8 cellular contexts compared by ENCODE assay signal in genomic region chr14:99602054-99602787, GRCh38. TPM values are rescaled to one million over a fixed set of nuclear protein-coding genes. Genes with fewer than 3 reads are reported as not detected.
A peak's percentile ranks its signal among the peaks of the same experiment; 100 is the strongest.
DNase-seq lines count a peak whose midpoint lies in the region; ATAC-seq and TF ChIP-seq lines count a peak whose summit lies in the region.

No MANE protein-coding gene starts in this region.

- no peak overlapping the region for H3T11ph ChIP-seq in H9 (ENCODE audit: low read length)

- peaks cover 18% of the 10 kb centered on the region for H3K23me2 ChIP-seq in H9 (ENCODE audit: insufficient read length, low read depth, low read length, poor library complexity, severe bottlenecking)

- WGBS in H9 (ENCODE audit: extremely low coverage, insufficient read length, low lambda C conversion rate): no CpG with 5 or more reads among the region's 18 CpGs

- H3K4me2 ChIP-seq in H9 (ENCODE audit: insufficient read depth, insufficient read length, low read length): peak overlapping the region; percentile 37

- H3K27me3 ChIP-seq in H9 (ENCODE audit: insufficient read depth, low read length): peaks cover 18% of the 10 kb centered on the region; the same call in 1 of the 2 replicates
- no peaks in the 10 kb centered on the region for H3K27me3 ChIP-seq in rectal smooth muscle tissue (ENCODE audit: control insufficient read depth, insufficient read depth, low read length)

- H3K4ac ChIP-seq in H9 (ENCODE audit: low read depth, low read length): no peak overlapping the region

- H3K56ac ChIP-seq in H9 (ENCODE audit: insufficient read length, low read depth, low read length): no peak overlapping the region

- no peak overlapping the region for H2BK120ac ChIP-seq in H9 (ENCODE audit: low read depth, low read length, poor library complexity, severe bottlenecking)

- TF ChIP-seq CTCF in H9 (conservative IDR thresholded peaks at IDR 0.05): no peak
- TF ChIP-seq CTCF in fibroblast of pulmonary artery (IDR thresholded peaks at IDR 0.05; ENCODE audit: low read length, missing control alignments): no peak

- DNase-seq in H9: no peak
- DNase-seq in RPMI8226: peak; percentile 32
- DNase-seq in fibroblast of pulmonary artery (ENCODE audit: low read depth): no peak
- no peak for DNase-seq in NCI-H510A (lab: John Stamatoyannopoulos, UW)
- DNase-seq in medulla oblongata (ENCODE audit: extremely low spot score): no peak
- DNase-seq in mesenteric fat pad (ENCODE audit: low spot score): no peak

- no peak overlapping the region for H2BK15ac ChIP-seq in H9 (ENCODE audit: low read depth, low read length)

- no peak overlapping the region for H4K8ac ChIP-seq in H9 (replicated peaks; ENCODE audit: insufficient read length, low read depth, low read length)

- no peak overlapping the region for H2BK5ac ChIP-seq in H9 (ENCODE audit: insufficient read length, low read length)

- no peaks in the 10 kb centered on the region for H4K20me1 ChIP-seq in H9 (ENCODE audit: control insufficient read depth, insufficient read depth, insufficient read length)

- H3K18ac ChIP-seq in H9 (ENCODE audit: insufficient read length, low read depth, low read length): no peak overlapping the region

- peaks cover 3% of the 10 kb centered on the region for H3K79me1 ChIP-seq in H9 (ENCODE audit: insufficient read depth, low read depth, low read length, poor library complexity, severe bottlenecking)

- ATAC-seq in GM18858 (IDR thresholded peaks at IDR 0.05; ENCODE audit: unreplicated experiment): no peak

- peaks cover 0 to 3% (median 0%) of the 10 kb centered on the region in 3 experiments; a peak in 4 of 7 replicates for H3K36me3 Mint-ChIP-seq in H9 (ENCODE audit: insufficient read depth in 1 of 3, low read depth in 3 of 3)

- H4K5ac ChIP-seq in H9 (ENCODE audit: insufficient read length, low read depth, low read length): no peak overlapping the region

- H3K27me3 Mint-ChIP-seq in H9 (ENCODE audit: low read depth): peaks cover 37% of the 10 kb centered on the region

- H3K27ac ChIP-seq in H9 (ENCODE audit: insufficient read length, low read depth, low read length) (no peak overlapping the region), rectal smooth muscle tissue (ENCODE audit: low read depth, low read length) (peak overlapping the region; percentile 53)

- no peaks in the 10 kb centered on the region for H3K9me3 ChIP-seq in H9 (ENCODE audit: control insufficient read depth, low read depth, low read length)

- H3K4me3 Mint-ChIP-seq in H9: peak overlapping the region; percentile 68 to 86

- no peak overlapping the region for H4K91ac ChIP-seq in H9 (ENCODE audit: insufficient read length, low read depth, low read length)

- 0 out of 2 replicates have a peak overlapping the region, but pooled peaks have one; percentile 55 for H3K14ac ChIP-seq in H9 (ENCODE audit: insufficient read depth, low read length)

- peaks cover 8% of the 10 kb centered on the region; the same call in 1 of the 2 replicates for H3K79me2 ChIP-seq in H9 (ENCODE audit: insufficient read depth, low read length)

- peaks cover 40 to 64% of the 10 kb centered on the region in 2 experiments for H3K4me1 Mint-ChIP-seq in H9

- H3K4me3 ChIP-seq in fibroblast of pulmonary artery (replicated peaks; ENCODE audit: low read depth, low read length) (peak overlapping the region; percentile 27), rectal smooth muscle tissue (ENCODE audit: low read length) (peak overlapping the region; percentile 76)

- no peak overlapping the region for H2BK12ac ChIP-seq in H9 (ENCODE audit: insufficient read length, low read depth, low read length)

- no peak overlapping the region for H2AK5ac ChIP-seq in H9 (ENCODE audit: insufficient read length, low read length)

- no peak overlapping the region for H2AFZ ChIP-seq in H9 (ENCODE audit: low read length)

- no peak overlapping the region for H2BK20ac ChIP-seq in H9 (ENCODE audit: low read depth, low read length, poor library complexity, severe bottlenecking)

- H3K4me1 ChIP-seq in H9 (ENCODE audit: insufficient read depth, low read length) (no peaks in the 10 kb centered on the region; the same call in 1 of the 2 replicates), rectal smooth muscle tissue (ENCODE audit: control insufficient read depth, insufficient read depth, low read length) (peaks cover 17% of the 10 kb centered on the region)

- H3K27ac Mint-ChIP-seq in H9: no peak overlapping the region

- H3K36me3 ChIP-seq in rectal smooth muscle tissue (ENCODE audit: control insufficient read depth, insufficient read depth, low read length): no peaks in the 10 kb centered on the region

- H3K9ac ChIP-seq in H9 (ENCODE audit: extremely low read depth, insufficient read length, low read length) (peak overlapping the region; percentile 16), rectal smooth muscle tissue (ENCODE audit: low read length) (peak overlapping the region; percentile 45)

- H3K9me3 Mint-ChIP-seq in H9: no peaks in the 10 kb centered on the region

- no peak overlapping the region for H3K23ac ChIP-seq in H9 (ENCODE audit: insufficient read length, low read depth, low read length)

RNA-seq across cellular contexts. Expression of gene CCDC85C, which starts 1.8 kb away (rescaled TPM):
- total RNA-seq in H9 (2021): 33.2 and 36.3 TPM in 2 replicates
- total RNA-seq in mesenteric fat pad: 5.2 TPM

RNA-seq across cellular contexts. Expression of gene HHIPL1, which starts 42.7 kb away (rescaled TPM):
- 2.6 and 2.9 TPM in 2 replicates for total RNA-seq in H9 (2021)
- total RNA-seq in mesenteric fat pad: 3.8 TPM
